Comparison of ENCODE assay signal across 8 cellular contexts in genomic region chr12:27523642-27524488, GRCh38. TPM values are rescaled to one million over a fixed set of nuclear protein-coding genes. Genes with fewer than 3 reads are reported as not detected.
DNase-seq lines count a peak whose midpoint lies in the region; ATAC-seq lines count a peak whose summit lies in the region.

Gene PPFIBP1 (plus strand): TSS chr12:27524206. CDS start chr12:27633397, 109,191 bp downstream.

- H3K27ac Mint-ChIP-seq in IgD-negative memory B cell = peak within 1 kb of the TSS; percentile 86 to 95 (median 89)

- ATAC-seq in GM21528 (IDR thresholded peaks at IDR 0.05; ENCODE audit: low FRiP score, unreplicated experiment) = peak; percentile 97

- peaks cover 11% of the 10 kb centered on the region for H3K27me3 Mint-ChIP-seq in IgD-negative memory B cell

- H3K4me1 Mint-ChIP-seq in IgD-negative memory B cell = peaks cover 11 to 23% (median 16%) of the 10 kb centered on the region in 3 donors

- H3K9me3 ChIP-seq in mononuclear cell (ENCODE audit: low read depth, low read length) = no peaks in the 10 kb centered on the region

- H3K9me3 Mint-ChIP-seq in IgD-negative memory B cell = no peaks in the 10 kb centered on the region

- peak within 1 kb of the TSS; percentile 88 for H3K4me3 ChIP-seq in mononuclear cell (ENCODE audit: low read length)

- peaks cover 1% of the 10 kb centered on the region for H3K36me3 Mint-ChIP-seq in IgD-negative memory B cell

- DNase-seq in DMS114 treated with DMSO at 0.1 percent for 48 hours (lab: John Stamatoyannopoulos, UW; ENCODE audit: unreplicated experiment) (peak; percentile 95), OCI-M2 (lab: John Stamatoyannopoulos, UW; ENCODE audit: unreplicated experiment) (peak; percentile 33), activated T-cell treated with anti-CD3 and anti-CD28 coated beads for 4 hours (peak; percentile 99), epidermal melanocyte (ENCODE audit: insufficient read length, low spot score) (peak; percentile 94)
- peak; percentile 96 to 98 for DNase-seq in stimulated activated CD8-positive, alpha-beta memory T cell treated with anti-CD3 and anti-CD28 coated beads, Interleukin-4, amount 100 ng/mL, for 1 hour (ENCODE audit: low read depth in 2 of 2, low spot score in 1 of 2)

- H3K27me3 ChIP-seq in mononuclear cell (ENCODE audit: insufficient read depth, low read length) = no peaks in the 10 kb centered on the region

- peaks cover 24% of the 10 kb centered on the region for H3K4me1 ChIP-seq in mononuclear cell (ENCODE audit: insufficient read depth, low read length)

- H3K4me3 Mint-ChIP-seq in IgD-negative memory B cell = peak within 1 kb of the TSS; percentile 97 to 100 (median 99)

RNA-seq across cellular contexts. Expression of gene PPFIBP1, which starts in this region (rescaled TPM):
- polyA plus RNA-seq in IgD-negative memory B cell = 2.2 TPM
- total RNA-seq in mononuclear cell = 3.0 TPM

Comparison
In these comparisons a context has a peak if more than half of its experiments do, and no peak if none do; other contexts are left out.
1. Peak in every context shown above with its lines: DNase-seq, ATAC-seq and H3K4me3 ChIP-seq.
2. DNase-seq: peak in every context shown above with its lines; median percentile 99 in activated T-cell treated with anti-CD3 and anti-CD28 coated beads for 4 hours; 97 in stimulated activated CD8-positive, alpha-beta memory T cell treated with anti-CD3 and anti-CD28 coated beads, Interleukin-4, amount 100 ng/mL, for 1 hour; 95 in DMS114 treated with DMSO at 0.1 percent for 48 hours; 94 in epidermal melanocyte; 33 in OCI-M2.